14 cellular contexts compared by ENCODE assay signal in genomic region chr1:84899969-84900368, GRCh38. TPM values are rescaled to one million over a fixed set of nuclear protein-coding genes. Genes with fewer than 3 reads are reported as not detected.
DNase-seq lines count a peak whose midpoint lies in the region; ATAC-seq and TF ChIP-seq lines count a peak whose summit lies in the region.
"Had no signal": no experiment of that assay in that cellular context is flagged by ENCODE, and none has a peak within 500 bp of the region (broad histone marks: within the 10 kb centered on the region; RNA-seq: fewer than 3 reads in every experiment).

No MANE protein-coding gene starts in this region.

- no peak overlapping the region for H3K4me3 ChIP-seq in LNCaP clone FGC (ENCODE audit: low read depth, low read length)
- no peak overlapping the region for H3K4me3 ChIP-seq in PC-3 (ENCODE audit: low read length)
- H3K4me3 ChIP-seq: A549, GM12878, HAP-1 had no signal

- H3K4me1 Mint-ChIP-seq in endothelial cell (ENCODE audit: unreplicated experiment): peaks cover under 1% of the 10 kb centered on the region
- peaks cover 3% of the 10 kb centered on the region for H3K4me1 Mint-ChIP-seq in activated T-helper 2 cell treated with anti-CD3 and anti-CD28 coated beads, Interferon-gamma antibody, Interleukin-2, Interleukin-4, amounts not matched to agents 10 μg/mL and 5 μg/mL and 100 μg/mL, durations not matched to agents 14 hours and 24 hours and 36 hours (ENCODE audit: low read depth)
- H3K4me1 Mint-ChIP-seq: CD8-positive, alpha-beta memory T cell; IgD-negative memory B cell had no signal

- H3K9me3 ChIP-seq in PC-3 (ENCODE audit: low read length): no peaks in the 10 kb centered on the region
- H3K9me3 ChIP-seq: A549, HAP-1 had no signal

- H3K4me3 Mint-ChIP-seq in endothelial cell (ENCODE audit: unreplicated experiment): no peak overlapping the region
- no peak overlapping the region for H3K4me3 Mint-ChIP-seq in activated T-helper 2 cell treated with anti-CD3 and anti-CD28 coated beads, Interferon-gamma antibody, Interleukin-2, Interleukin-4, amounts not matched to agents 10 μg/mL and 5 μg/mL and 100 μg/mL, durations not matched to agents 14 hours and 24 hours and 36 hours (ENCODE audit: low read depth)
- H3K4me3 Mint-ChIP-seq: CD8-positive, alpha-beta memory T cell; IgD-negative memory B cell had no signal

- no peak overlapping the region for H3K4me2 ChIP-seq in PC-3 (ENCODE audit: low read length)
- H3K4me2 ChIP-seq: A549 had no signal

- H2AFZ ChIP-seq in PC-3 (ENCODE audit: low read length): no peak overlapping the region

- no peak overlapping the region for H3K27ac Mint-ChIP-seq in endothelial cell (ENCODE audit: unreplicated experiment)
- no peak overlapping the region for H3K27ac Mint-ChIP-seq in activated T-helper 2 cell treated with anti-CD3 and anti-CD28 coated beads, Interferon-gamma antibody, Interleukin-2, Interleukin-4, amounts not matched to agents 10 μg/mL and 5 μg/mL and 100 μg/mL, durations not matched to agents 14 hours and 24 hours and 36 hours
- H3K27ac Mint-ChIP-seq: CD8-positive, alpha-beta memory T cell; IgD-negative memory B cell had no signal

- no peaks in the 10 kb centered on the region; the same call in 1 of the 2 replicates for H3K9me2 ChIP-seq in PC-3 (replicated peaks; ENCODE audit: low read length)

- peak; percentile 64 for ATAC-seq in PC-3
- ATAC-seq: A549, GM12878 had no signal

- H4K20me1 ChIP-seq in PC-3 (ENCODE audit: low read length): no peaks in the 10 kb centered on the region

- no peak overlapping the region for H3K9ac ChIP-seq in PC-3 (ENCODE audit: low read length)

- H3K27ac ChIP-seq in C4-2B (peak overlapping the region; percentile 82), PC-3 (ENCODE audit: low read length) (no peak overlapping the region)
- H3K27ac ChIP-seq: A549 had no signal

- H3F3A ChIP-seq in PC-3 (ENCODE audit: low read length, unreplicated experiment): no peaks in the 10 kb centered on the region

- no peaks in the 10 kb centered on the region for H3K9me3 Mint-ChIP-seq in endothelial cell (ENCODE audit: unreplicated experiment)
- H3K9me3 Mint-ChIP-seq in activated T-helper 2 cell treated with anti-CD3 and anti-CD28 coated beads, Interferon-gamma antibody, Interleukin-2, Interleukin-4, amounts not matched to agents 10 μg/mL and 5 μg/mL and 100 μg/mL, durations not matched to agents 14 hours and 24 hours and 36 hours: peaks cover 5% of the 10 kb centered on the region

- H3K79me2 ChIP-seq in PC-3 (ENCODE audit: low read length): no peaks in the 10 kb centered on the region

- H3K36me3 Mint-ChIP-seq in endothelial cell (ENCODE audit: low read depth, unreplicated experiment): no peaks in the 10 kb centered on the region
- no peaks in the 10 kb centered on the region for H3K36me3 Mint-ChIP-seq in activated T-helper 2 cell treated with anti-CD3 and anti-CD28 coated beads, Interferon-gamma antibody, Interleukin-2, Interleukin-4, amounts not matched to agents 10 μg/mL and 5 μg/mL and 100 μg/mL, durations not matched to agents 14 hours and 24 hours and 36 hours (ENCODE audit: low read depth)

- no TSS peak for BruUV-seq in PC-3 (replicated peaks; lab: Mats Ljungman, UMichigan)

- POLR2A ChIA-PET in PC-3 (lab: Charles Lee; ENCODE audit: unreplicated experiment): no interaction called here

- CTCF ChIA-PET in PC-3 (lab: Charles Lee): no interaction called here

- no peaks in the 10 kb centered on the region for H3K27me3 ChIP-seq in PC-3 (ENCODE audit: low read length)

- TF ChIP-seq CTCF in C4-2B (conservative IDR thresholded peaks at IDR 0.05) (no peak), LNCaP clone FGC (IDR thresholded peaks at IDR 0.05; ENCODE audit: control insufficient read depth, extremely low read depth, insufficient read depth) (no peak), PC-3 (conservative IDR thresholded peaks at IDR 0.05; ENCODE audit: low read depth, low read length) (no peak), endothelial cell (IDR thresholded peaks at IDR 0.05; ENCODE audit: unreplicated experiment) (no peak)

- DNase-seq in COLO668 (lab: John Stamatoyannopoulos, UW; ENCODE audit: unreplicated experiment) (peak; percentile 31), LNCaP clone FGC (ENCODE audit: low read depth) (peak; percentile 57), PC-3 (no peak), endothelial cell (ENCODE audit: low spot score) (no peak), AG20443 (ENCODE audit: low spot score) (no peak)
- DNase-seq in activated T-helper 2 cell treated with anti-CD3 and anti-CD28 coated beads, Interferon-gamma antibody, Interleukin-2, Interleukin-4, amounts not matched to agents 10 μg/mL and 5 μg/mL and 100 μg/mL, durations not matched to agents 14 hours and 24 hours and 36 hours (ENCODE audit: low spot score): no peak
- DNase-seq: CD8-positive, alpha-beta memory T cell; DMS79 had no signal

- intact Hi-C loops in PC-3 (cut with micrococcal nuclease): no loop called here
- intact Hi-C loops in activated T-helper 2 cell treated with anti-CD3 and anti-CD28 coated beads, Interferon-gamma antibody, Interleukin-2, Interleukin-4, amounts not matched to agents 10 μg/mL and 5 μg/mL and 100 μg/mL, durations not matched to agents 14 hours and 24 hours and 36 hours (cut with micrococcal nuclease): no loop called here

- no peaks in the 10 kb centered on the region for H3K36me3 ChIP-seq in PC-3 (ENCODE audit: low read depth, low read length)
- H3K36me3 ChIP-seq: HAP-1 had no signal

- H3K27me3 Mint-ChIP-seq in endothelial cell (ENCODE audit: unreplicated experiment): peaks cover 1% of the 10 kb centered on the region
- peaks cover 25% of the 10 kb centered on the region for H3K27me3 Mint-ChIP-seq in activated T-helper 2 cell treated with anti-CD3 and anti-CD28 coated beads, Interferon-gamma antibody, Interleukin-2, Interleukin-4, amounts not matched to agents 10 μg/mL and 5 μg/mL and 100 μg/mL, durations not matched to agents 14 hours and 24 hours and 36 hours (ENCODE audit: low read depth)

- H3K4me1 ChIP-seq in PC-3 (ENCODE audit: insufficient read depth, low read length): peaks cover 6% of the 10 kb centered on the region; the same call in 1 of the 2 replicates
- H3K4me1 ChIP-seq: A549 had no signal

RNA-seq across cellular contexts. Expression of gene LPAR3, which starts 7.0 kb away (rescaled TPM):
- total RNA-seq in PC-3 (2014; rRNA removed) (9.8 and 13.0 TPM in 2 replicates), endothelial cell (ENCODE audit: unreplicated experiment) (1.2 TPM)
- total RNA-seq in activated T-helper 2 cell treated with anti-CD3 and anti-CD28 coated beads, Interferon-gamma antibody, Interleukin-2, Interleukin-4, amounts not matched to agents 10 μg/mL and 5 μg/mL and 100 μg/mL, durations not matched to agents 14 hours and 24 hours and 36 hours: 0.11 TPM in 1 of 2 replicates, not detected in the other
- total RNA-seq: G401 had no signal

Comparison
In these comparisons a context has a peak if more than half of its experiments do, and no peak if none do; other contexts are left out.
1. DNase-seq: peak in COLO668 (single experiment) and LNCaP clone FGC (single experiment); none in PC-3 (single experiment), endothelial cell (single experiment), activated T-helper 2 cell treated with anti-CD3 and anti-CD28 coated beads, Interferon-gamma antibody, Interleukin-2, Interleukin-4, amounts not matched to agents 10 μg/mL and 5 μg/mL and 100 μg/mL, durations not matched to agents 14 hours and 24 hours and 36 hours (single experiment) and AG20443 (single experiment).